Comparison of ENCODE assay signal across 8 cellular contexts in the genomic region with DNA sequence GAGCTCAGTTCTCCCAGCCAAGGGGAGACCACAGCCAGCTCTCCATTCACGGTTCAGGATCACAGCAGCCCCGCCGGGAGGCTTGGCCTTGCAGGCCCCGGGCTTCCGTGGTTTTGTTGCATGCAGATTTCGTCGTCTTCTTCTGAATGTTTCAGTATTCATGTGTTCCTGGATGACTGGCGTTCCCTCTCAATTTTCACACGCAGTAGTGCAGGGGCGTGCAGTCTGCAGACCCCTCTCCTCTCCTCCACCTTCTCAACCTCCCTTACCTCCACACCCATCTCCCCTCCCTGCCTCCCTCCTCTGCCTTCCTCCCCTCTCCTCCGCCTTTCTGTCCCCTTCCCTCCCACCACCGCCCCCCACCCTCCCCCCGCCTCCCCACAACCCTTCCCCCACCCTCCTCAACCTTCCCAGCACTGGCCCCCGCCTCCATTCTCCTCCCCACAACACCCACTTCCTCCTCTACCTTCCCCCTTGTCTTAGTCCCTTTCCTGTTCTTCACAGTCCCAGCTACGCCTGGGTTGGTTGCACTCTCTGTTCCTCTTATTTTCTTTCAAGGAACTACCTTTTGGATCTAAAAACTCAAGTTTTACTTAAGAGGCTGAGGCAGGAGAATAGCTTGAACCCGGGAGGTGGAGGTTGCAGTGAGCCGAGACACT. TPM values are rescaled to one million over a fixed set of nuclear protein-coding genes. Genes with fewer than 3 reads are reported as not detected.
DNase-seq lines count a peak whose midpoint lies in the region; ATAC-seq lines count a peak whose summit lies in the region.

No MANE protein-coding gene starts in this region.

- POLR2A ChIA-PET in activated CD4-positive, alpha-beta memory T cell treated with anti-CD3 and anti-CD28 coated beads, Interleukin-2, amount 10 ng/mL, durations not matched to agents 7 days and 5 days (lab: Charles Lee), result interaction anchor here (1.1 to 2.4 kb wide), 6 partner anchors 8 to 269 kb away, joined by 3 to 17 read pairs (median 4); no protein-coding TSS in a partner anchor

- CTCF ChIA-PET in activated CD4-positive, alpha-beta memory T cell treated with anti-CD3 and anti-CD28 coated beads, Interleukin-2, amount 10 ng/mL, durations not matched to agents 7 days and 5 days (lab: Charles Lee), result interaction anchor here (2.3 kb wide), 1 partner anchor 42 kb away, joined by 7 read pairs; no protein-coding TSS in a partner anchor

- DNase-seq in CMK (ENCODE audit: low read depth) (peak; percentile 98), left kidney (ENCODE audit: low read depth, low spot score) (peak; percentile 65), EL (no peak), NCI-H1048 (lab: John Stamatoyannopoulos, UW) (no peak), NCI-H345 (lab: John Stamatoyannopoulos, UW) (no peak)
- DNase-seq in activated CD4-positive, alpha-beta memory T cell treated with anti-CD3 and anti-CD28 coated beads, Interleukin-2, amount 10 ng/mL, durations not matched to agents 7 days and 5 days, result peak; percentile 61

- ATAC-seq in HG02870 (IDR thresholded peaks at IDR 0.05; ENCODE audit: unreplicated experiment) (peak; percentile 49), HG02588 (IDR thresholded peaks at IDR 0.05; ENCODE audit: unreplicated experiment) (no peak)

- no peaks in the 10 kb centered on the region for H3K9me3 Mint-ChIP-seq in activated CD4-positive, alpha-beta memory T cell treated with anti-CD3 and anti-CD28 coated beads, Interleukin-2, amount 10 ng/mL, durations not matched to agents 7 days and 5 days

- no peaks in the 10 kb centered on the region for H3K36me3 Mint-ChIP-seq in activated CD4-positive, alpha-beta memory T cell treated with anti-CD3 and anti-CD28 coated beads, Interleukin-2, amount 10 ng/mL, durations not matched to agents 7 days and 5 days (ENCODE audit: low read depth)

- H3K27me3 Mint-ChIP-seq in activated CD4-positive, alpha-beta memory T cell treated with anti-CD3 and anti-CD28 coated beads, Interleukin-2, amount 10 ng/mL, durations not matched to agents 7 days and 5 days, result no peaks in the 10 kb centered on the region

- peaks cover 45% of the 10 kb centered on the region for H3K4me1 Mint-ChIP-seq in activated CD4-positive, alpha-beta memory T cell treated with anti-CD3 and anti-CD28 coated beads, Interleukin-2, amount 10 ng/mL, durations not matched to agents 7 days and 5 days

- peak overlapping the region; percentile 67 for H3K4me3 Mint-ChIP-seq in activated CD4-positive, alpha-beta memory T cell treated with anti-CD3 and anti-CD28 coated beads, Interleukin-2, amount 10 ng/mL, durations not matched to agents 7 days and 5 days

- H3K27ac Mint-ChIP-seq in activated CD4-positive, alpha-beta memory T cell treated with anti-CD3 and anti-CD28 coated beads, Interleukin-2, amount 10 ng/mL, durations not matched to agents 7 days and 5 days, result peak overlapping the region; percentile 99

RNA-seq across cellular contexts. Expression of gene SLC19A1, which starts 8.4 kb away (rescaled TPM):
- 10 to 100 TPM; 30.0 to 31.2 TPM for total RNA-seq in activated CD4-positive, alpha-beta memory T cell treated with anti-CD3 and anti-CD28 coated beads, Interleukin-2, amount 10 ng/mL, durations not matched to agents 7 days and 5 days

Comparison
In these comparisons a context has a peak if more than half of its experiments do, and no peak if none do; other contexts are left out.
1. DNase-seq: peak in CMK (single experiment), activated CD4-positive, alpha-beta memory T cell treated with anti-CD3 and anti-CD28 coated beads, Interleukin-2, amount 10 ng/mL, durations not matched to agents 7 days and 5 days (single experiment) and left kidney (single experiment); none in EL (single experiment), NCI-H1048 (single experiment) and NCI-H345 (single experiment).